Comparison of ENCODE assay signal across 14 cellular contexts in the genomic region with DNA sequence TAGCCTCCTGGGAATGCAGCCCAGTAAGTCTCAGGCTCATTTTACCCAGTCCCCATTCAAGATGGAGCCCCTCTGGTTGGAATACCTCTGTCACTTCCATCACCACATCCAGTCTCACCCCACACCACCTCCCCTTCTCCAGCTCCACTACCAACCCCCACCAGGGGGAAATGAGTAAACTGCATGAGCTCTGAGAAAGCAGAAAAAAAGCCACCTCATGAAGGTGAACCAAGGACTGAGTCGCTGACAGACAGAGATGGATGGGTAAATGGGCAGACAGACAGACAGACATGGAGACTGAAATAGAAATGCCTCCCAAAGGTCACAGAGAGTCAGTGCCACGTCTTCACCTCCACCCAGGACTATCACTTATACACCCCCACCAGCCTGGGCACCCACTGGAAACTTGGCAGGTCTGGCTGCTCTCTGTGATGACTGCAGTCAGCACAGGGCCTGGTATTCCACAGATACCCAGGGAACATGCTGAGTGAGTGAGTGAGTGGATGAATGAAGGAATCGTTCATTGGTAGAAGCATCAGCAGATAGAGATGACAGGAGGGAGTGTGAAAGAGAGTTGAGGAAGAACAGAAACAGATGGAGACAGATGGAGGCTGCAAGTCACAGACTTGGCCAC. TPM values are rescaled to one million over a fixed set of nuclear protein-coding genes. Genes with fewer than 3 reads are reported as not detected.
DNase-seq lines count a peak whose midpoint lies in the region; ATAC-seq, FAIRE-seq and TF ChIP-seq lines count a peak whose summit lies in the region.
"Had no signal": no experiment of that assay in that cellular context is flagged by ENCODE, and none has a peak within 500 bp of the region (broad histone marks: within the 10 kb centered on the region; RNA-seq: fewer than 3 reads in every experiment).

No MANE protein-coding gene starts in this region.

- H3F3A ChIP-seq in GM23338 (replicated peaks; ENCODE audit: low read depth) = no peaks in the 10 kb centered on the region

- ATAC-seq in CD4-positive, CD25-positive, alpha-beta regulatory T cell (ENCODE audit: low read depth in 2 of 2) = no peak
- ATAC-seq in GM23338 (no peak), HG03432 (IDR thresholded peaks at IDR 0.05; ENCODE audit: unreplicated experiment) (no peak)
- ATAC-seq: Panc1 had no signal

- H4K20me1 ChIP-seq in GM23338 (replicated peaks; ENCODE audit: insufficient read depth) (no peaks in the 10 kb centered on the region), astrocyte (ENCODE audit: insufficient read depth, low read length) (no peaks in the 10 kb centered on the region)

- H3K79me1 ChIP-seq in mesenchymal stem cell (replicated peaks; ENCODE audit: low read length, poor library complexity, severe bottlenecking) = peaks cover 23% of the 10 kb centered on the region

- H3K27me3 Mint-ChIP-seq in CD4-positive, CD25-positive, alpha-beta regulatory T cell = peaks cover 5% of the 10 kb centered on the region
- H3K27me3 Mint-ChIP-seq in GM23338 (ENCODE audit: insufficient read depth, low read depth, poor library complexity) (peaks cover 12% of the 10 kb centered on the region), astrocyte (ENCODE audit: low read depth, unreplicated experiment) (no peaks in the 10 kb centered on the region)

- peaks cover 8 to 58% (median 32%) of the 10 kb centered on the region in 4 donors for H3K4me1 Mint-ChIP-seq in CD4-positive, CD25-positive, alpha-beta regulatory T cell
- peaks cover 54% of the 10 kb centered on the region for H3K4me1 Mint-ChIP-seq in GM23338
- H3K4me1 Mint-ChIP-seq in astrocyte (ENCODE audit: low read depth, unreplicated experiment) = peaks cover 47% of the 10 kb centered on the region

- H4K91ac ChIP-seq in mesenchymal stem cell (ENCODE audit: low read length) = no peak overlapping the region

- no peaks in the 10 kb centered on the region for H3K9me3 ChIP-seq in CD4-positive, CD25-positive, alpha-beta regulatory T cell (ENCODE audit: control insufficient read depth in 2 of 2, low read length in 2 of 2)
- H3K9me3 ChIP-seq in astrocyte (ENCODE audit: insufficient read depth, low read depth, low read length) (no peaks in the 10 kb centered on the region), mesenchymal stem cell (ENCODE audit: control insufficient read depth, low read length) (no peaks in the 10 kb centered on the region)

- DNase-seq in CD4-positive, CD25-positive, alpha-beta regulatory T cell = no peak
- DNase-seq in GM23338 (ENCODE audit: low spot score) (no peak), astrocyte (ENCODE audit: low read depth) (no peak), mesenchymal stem cell (no peak), hepatic stellate cell (ENCODE audit: low spot score) (no peak), cerebellum (ENCODE audit: low spot score) (no peak)
- DNase-seq: activated CD8-positive, alpha-beta memory T cell treated with anti-CD3 and anti-CD28 coated beads, Interleukin-2, amount 50 U/mL, for 4 hours; brain microvascular endothelial cell; erythroblast; NCI-H446 treated with DMSO at 0.1 percent for 48 hours had no signal

- peaks cover 21% of the 10 kb centered on the region for H3K36me3 Mint-ChIP-seq in CD4-positive, CD25-positive, alpha-beta regulatory T cell
- peaks cover 22% of the 10 kb centered on the region for H3K36me3 Mint-ChIP-seq in GM23338 (ENCODE audit: low read depth)
- H3K36me3 Mint-ChIP-seq in astrocyte (ENCODE audit: low read depth, unreplicated experiment) = peaks cover 22% of the 10 kb centered on the region

- H2BK5ac ChIP-seq in mesenchymal stem cell (ENCODE audit: low read depth, low read length, poor library complexity, severe bottlenecking) = no peak overlapping the region

- H3K23ac ChIP-seq in mesenchymal stem cell (ENCODE audit: low read length in 2 of 2) = no peak overlapping the region

- H3K4me3 Mint-ChIP-seq in CD4-positive, CD25-positive, alpha-beta regulatory T cell = peak overlapping the region in 2 of 4 donors; percentile 41 to 65
- H3K4me3 Mint-ChIP-seq in GM23338 (peak overlapping the region; percentile 9; the same call in 1 of the 3 replicates), astrocyte (ENCODE audit: unreplicated experiment) (peak overlapping the region; percentile 42)

- H3K14ac ChIP-seq in mesenchymal stem cell (ENCODE audit: low read length in 2 of 2) = no peak overlapping the region

- peaks cover 41% of the 10 kb centered on the region for H3K4me1 ChIP-seq in CD4-positive, CD25-positive, alpha-beta regulatory T cell (ENCODE audit: control insufficient read depth, insufficient read depth, low read length, poor library complexity, severe bottlenecking)
- H3K4me1 ChIP-seq in GM23338 (ENCODE audit: insufficient read depth) (peaks cover 52% of the 10 kb centered on the region), astrocyte (ENCODE audit: insufficient read depth, low read length) (peaks cover 52% of the 10 kb centered on the region), mesenchymal stem cell (ENCODE audit: control insufficient read depth, insufficient read depth, low read depth, low read length) (peaks cover 44% of the 10 kb centered on the region)

- peak overlapping the region; percentile 24 for H2AK5ac ChIP-seq in mesenchymal stem cell (ENCODE audit: low read length, severe bottlenecking)

- H3K27me3 ChIP-seq in CD4-positive, CD25-positive, alpha-beta regulatory T cell (ENCODE audit: control insufficient read depth, insufficient read depth, low read length) = no peaks in the 10 kb centered on the region
- H3K27me3 ChIP-seq in GM23338 (ENCODE audit: insufficient read depth) (peaks cover under 1% of the 10 kb centered on the region; the same call in 1 of the 2 replicates), astrocyte (ENCODE audit: insufficient read depth, low read length) (no peaks in the 10 kb centered on the region), mesenchymal stem cell (ENCODE audit: control insufficient read depth in 1 of 2, insufficient read depth in 1 of 2, low read length in 2 of 2) (no peaks in the 10 kb centered on the region)
- H3K27me3 ChIP-seq: brain microvascular endothelial cell had no signal

- H2AFZ ChIP-seq in GM23338 (no peak overlapping the region), astrocyte (ENCODE audit: low read depth, low read length) (no peak overlapping the region), mesenchymal stem cell (ENCODE audit: low read depth, low read length) (no peak overlapping the region)

- peak overlapping the region in 1 of 2 experiments; percentile 32 for H2BK12ac ChIP-seq in mesenchymal stem cell (ENCODE audit: low read length in 2 of 2)

- FAIRE-seq in astrocyte (lab: Jason Lieb, UNC) = peak; percentile 26

- 67% methylated on average over 2 of the region's 3 CpGs for WGBS in mesenchymal stem cell

- H2BK15ac ChIP-seq in mesenchymal stem cell (ENCODE audit: low read depth, poor library complexity, severe bottlenecking) = no peak overlapping the region

- peaks cover 10% of the 10 kb centered on the region for H3K36me3 ChIP-seq in CD4-positive, CD25-positive, alpha-beta regulatory T cell (ENCODE audit: control insufficient read depth, insufficient read depth, low read length)
- H3K36me3 ChIP-seq in GM23338 (ENCODE audit: insufficient read depth) = no peaks in the 10 kb centered on the region
- no peaks in the 10 kb centered on the region for H3K36me3 ChIP-seq in astrocyte (ENCODE audit: insufficient read depth, low read length)
- H3K36me3 ChIP-seq in mesenchymal stem cell (ENCODE audit: control insufficient read depth in 1 of 2, insufficient read depth in 2 of 2, low read depth in 1 of 2, low read length in 2 of 2) = peaks cover 10 to 17% of the 10 kb centered on the region in 2 experiments

- H3K27ac Mint-ChIP-seq in CD4-positive, CD25-positive, alpha-beta regulatory T cell = peak overlapping the region; percentile 57 to 87 (median 58)
- peak overlapping the region; percentile 7; the same call in 1 of the 2 replicates for H3K27ac Mint-ChIP-seq in GM23338
- peak overlapping the region; percentile 16 for H3K27ac Mint-ChIP-seq in astrocyte (ENCODE audit: unreplicated experiment)

- H4K8ac ChIP-seq in mesenchymal stem cell (ENCODE audit: low read length) = no peak overlapping the region

- H3K4me2 ChIP-seq in GM23338 = peak overlapping the region; percentile 74; the same call in 1 of the 2 replicates
- peak overlapping the region; percentile 94 for H3K4me2 ChIP-seq in astrocyte (ENCODE audit: low read length)
- H3K4me2 ChIP-seq in mesenchymal stem cell (ENCODE audit: low read length, poor library complexity, severe bottlenecking) = no peak overlapping the region

- H3K79me2 ChIP-seq in GM23338 (replicated peaks; ENCODE audit: insufficient read depth) (no peaks in the 10 kb centered on the region), astrocyte (ENCODE audit: insufficient read depth, low read length) (peaks cover 49% of the 10 kb centered on the region)

- peaks cover 0 to 12% (median 1%) of the 10 kb centered on the region in 7 donors for H3K9me3 Mint-ChIP-seq in CD4-positive, CD25-positive, alpha-beta regulatory T cell
- H3K9me3 Mint-ChIP-seq in GM23338 (peaks cover 8% of the 10 kb centered on the region; the same call in 2 of the 3 replicates), astrocyte (ENCODE audit: unreplicated experiment) (peaks cover 3% of the 10 kb centered on the region)

- H3K4me3 ChIP-seq in CD4-positive, CD25-positive, alpha-beta regulatory T cell (ENCODE audit: low read depth, low read length) = no peak overlapping the region
- H3K4me3 ChIP-seq in GM23338 (no peak overlapping the region), astrocyte (ENCODE audit: insufficient read depth, low read depth, low read length) (no peak overlapping the region), mesenchymal stem cell (ENCODE audit: insufficient read depth in 1 of 2, low read depth in 1 of 2, low read length in 2 of 2) (no peak overlapping the region)

- peak overlapping the region; percentile 36 for H3K9ac ChIP-seq in astrocyte (ENCODE audit: low read length)
- H3K9ac ChIP-seq in mesenchymal stem cell (ENCODE audit: low read length) = no peak overlapping the region

- TF ChIP-seq CTCF in GM23338 (conservative IDR thresholded peaks at IDR 0.05; ENCODE audit: low read depth in 2 of 2) (no peak), astrocyte (IDR thresholded peaks at IDR 0.05; ENCODE audit: insufficient read depth, low read depth, low read length) (no peak)

- no peaks in the 10 kb centered on the region for H3K9me2 ChIP-seq in GM23338 (ENCODE audit: insufficient read depth)

- peak overlapping the region in 1 of 2 experiments; percentile 54 for H3K18ac ChIP-seq in mesenchymal stem cell (ENCODE audit: low read depth in 1 of 2, low read length in 2 of 2)

- peak overlapping the region; percentile 86 for H3K27ac ChIP-seq in CD4-positive, CD25-positive, alpha-beta regulatory T cell (ENCODE audit: insufficient read depth, low read length, poor library complexity, severe bottlenecking)
- H3K27ac ChIP-seq in GM23338 (ENCODE audit: low read depth) = no peak overlapping the region
- H3K27ac ChIP-seq in astrocyte (ENCODE audit: low read depth, low read length) = peak overlapping the region; percentile 24
- H3K27ac ChIP-seq in mesenchymal stem cell (ENCODE audit: low read length, poor library complexity, severe bottlenecking) = peak overlapping the region; percentile 19
- H3K27ac ChIP-seq: brain microvascular endothelial cell had no signal

- peak overlapping the region in 1 of 2 experiments; percentile 32 for H3K4ac ChIP-seq in mesenchymal stem cell (ENCODE audit: low read depth in 1 of 2, low read length in 2 of 2)

- H2BK120ac ChIP-seq in mesenchymal stem cell (ENCODE audit: low read depth, low read length) = no peak overlapping the region

RNA-seq across cellular contexts. Expression of gene LOXL1, which starts 4.9 kb away (rescaled TPM):
- 7.3 TPM for total RNA-seq in CD4-positive, CD25-positive, alpha-beta regulatory T cell
- 10 to 100 TPM in 2 of 4 donors, 1 to 10 TPM in 2; 6.8 to 24.2 (median 10.0) TPM for polyA plus RNA-seq in CD4-positive, CD25-positive, alpha-beta regulatory T cell
- total RNA-seq in GM23338 (2014; rRNA removed; shearing (Covaris generic)) = 6.8 and 10.8 TPM in 2 replicates
- polyA plus RNA-seq in GM23338 (2016; fragmentation: Nextera tagmentation; extraction: Ambion mirVana) = 6.9 and 10.3 TPM in 2 replicates
- 280 and 384 TPM in 2 replicates for total RNA-seq in astrocyte
- 187 TPM for polyA plus RNA-seq in mesenchymal stem cell (2013, experiment 1 of 2)
- polyA plus RNA-seq in mesenchymal stem cell (2013, experiment 2 of 2) = 181 TPM
- total RNA-seq in cerebellum = 5.5 TPM

RNA-seq across cellular contexts. Expression of gene TBC1D21, which starts 48.0 kb away (rescaled TPM):
- not detected for total RNA-seq in CD4-positive, CD25-positive, alpha-beta regulatory T cell
- polyA plus RNA-seq in CD4-positive, CD25-positive, alpha-beta regulatory T cell = not detected
- total RNA-seq in GM23338 (2014; rRNA removed; shearing (Covaris generic)) = not detected in 2 replicates
- not detected in 2 replicates for polyA plus RNA-seq in GM23338 (2016; fragmentation: Nextera tagmentation; extraction: Ambion mirVana)
- total RNA-seq in astrocyte = not detected in 2 replicates
- not detected for polyA plus RNA-seq in mesenchymal stem cell (2013, experiment 1 of 2)
- not detected for polyA plus RNA-seq in mesenchymal stem cell (2013, experiment 2 of 2)
- total RNA-seq in cerebellum = not detected
- total RNA-seq: mononuclear cell, subcutaneous adipose tissue had no signal

Comparison
In these comparisons a context has a peak if more than half of its experiments do, and no peak if none do; other contexts are left out.
1. H3K27ac Mint-ChIP-seq: peak in every context shown above with its lines; median percentile 58 in CD4-positive, CD25-positive, alpha-beta regulatory T cell; 16 in astrocyte; 7 in GM23338.
2. RNA of gene LOXL1, which starts 4.9 kb away (total RNA-seq): 280 to 384 TPM in astrocyte; 6.8 to 10.8 TPM in GM23338, 7.3 TPM in CD4-positive, CD25-positive, alpha-beta regulatory T cell (single experiment) and 5.5 TPM in cerebellum (single experiment); every median in the first group is over 10 times any median in the second.